ENCODE assay signal across 19 cellular contexts in the genomic region with DNA sequence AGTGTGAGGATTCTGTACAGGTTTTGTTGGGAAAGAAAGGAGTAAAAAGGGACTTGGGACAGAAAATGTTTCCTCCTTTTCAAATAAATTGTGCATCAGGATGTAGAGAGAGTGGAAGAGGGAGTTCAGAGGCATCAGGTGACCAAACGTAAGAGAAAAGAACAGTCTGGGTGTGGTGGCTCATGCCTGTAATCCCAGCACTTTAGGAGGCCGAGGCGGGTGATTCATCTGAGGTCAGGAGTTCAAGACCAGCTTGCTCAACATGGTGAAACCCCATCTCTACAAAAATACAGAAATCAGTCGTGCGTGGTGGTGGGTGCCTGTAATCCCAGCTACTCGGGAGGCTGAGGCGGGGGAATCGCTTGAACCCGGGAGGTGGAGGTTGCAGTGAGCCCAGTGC. TPM values are rescaled to one million over a fixed set of nuclear protein-coding genes. Genes with fewer than 3 reads are reported as not detected.
A peak's percentile ranks its signal among the peaks of the same experiment; 100 is the strongest.
DNase-seq lines count a peak whose midpoint lies in the region; ATAC-seq and TF ChIP-seq lines count a peak whose summit lies in the region.
"Not testable (repeated sequence)": the region's sequence is repeated elsewhere in the genome, so short reads cannot be mapped to it uniquely, and the experiment has no call there.
"Had no signal": no experiment of that assay in that cellular context is flagged by ENCODE, and none has a peak within 500 bp of the region (broad histone marks: within the 10 kb centered on the region; RNA-seq: fewer than 3 reads in every experiment).

No MANE protein-coding gene starts in this region.

- not testable (repeated sequence) for H2AFZ ChIP-seq in mammary epithelial cell (ENCODE audit: low read depth, low read length); fibroblast of lung (ENCODE audit: low read length)

- CTCF ChIA-PET in activated CD8-positive, alpha-beta T cell treated with anti-CD3 and anti-CD28 coated beads for 36 hours (lab: Charles Lee); mammary epithelial cell (lab: Charles Lee; ENCODE audit: low non-redundant PET): not testable (repeated sequence)

- 82% methylated on average over 7 of the region's 9 CpGs for WGBS in mammary epithelial cell (ENCODE audit: low coverage, missing lambda C conversion rate)

- H3K27me3 ChIP-seq in mammary epithelial cell (ENCODE audit: insufficient read depth, low read length); fibroblast of lung (ENCODE audit: control insufficient read depth, insufficient read depth, low read length): not testable (repeated sequence)

- ATAC-seq in activated CD8-positive, alpha-beta T cell treated with anti-CD3 and anti-CD28 coated beads for 36 hours: not testable (repeated sequence)

- not testable (repeated sequence) for BruUV-seq in mammary epithelial cell (replicated peaks; lab: Mats Ljungman, UMichigan)

- H3K36me3 ChIP-seq in mammary epithelial cell (ENCODE audit: insufficient read depth, low read length); fibroblast of lung (ENCODE audit: control insufficient read depth, insufficient read depth, low read length): not testable (repeated sequence)

- H3K9me3 ChIP-seq in mammary epithelial cell (replicated peaks; ENCODE audit: insufficient read depth, low read length); fibroblast of lung (ENCODE audit: control insufficient read depth, insufficient read depth, low read depth, low read length): not testable (repeated sequence)

- H3K79me2 ChIP-seq in mammary epithelial cell (ENCODE audit: insufficient read depth, low read length); fibroblast of lung (ENCODE audit: control insufficient read depth, insufficient read depth, low read length): not testable (repeated sequence)

- H3K36me3 Mint-ChIP-seq in activated CD8-positive, alpha-beta T cell treated with anti-CD3 and anti-CD28 coated beads for 36 hours (ENCODE audit: low read depth): peaks cover 14% of the 10 kb centered on the region

- not testable (repeated sequence) for H3K27ac Mint-ChIP-seq in activated CD8-positive, alpha-beta T cell treated with anti-CD3 and anti-CD28 coated beads for 36 hours

- not testable (repeated sequence) for H3K4me1 Mint-ChIP-seq in activated CD8-positive, alpha-beta T cell treated with anti-CD3 and anti-CD28 coated beads for 36 hours (ENCODE audit: low read depth)

- H3K9me3 Mint-ChIP-seq in activated CD8-positive, alpha-beta T cell treated with anti-CD3 and anti-CD28 coated beads for 36 hours: not testable (repeated sequence)

- H3K27ac ChIP-seq in mammary epithelial cell (ENCODE audit: insufficient read depth, low read depth, low read length); fibroblast of lung (ENCODE audit: insufficient read depth, low read length): not testable (repeated sequence)

- POLR2A ChIA-PET in activated CD8-positive, alpha-beta T cell treated with anti-CD3 and anti-CD28 coated beads for 36 hours (lab: Charles Lee): not testable (repeated sequence)

- not testable (repeated sequence) for TF ChIP-seq CTCF in activated CD8-positive, alpha-beta T cell treated with anti-CD3 and anti-CD28 coated beads for 36 hours (IDR thresholded peaks at IDR 0.05); mammary epithelial cell (conservative IDR thresholded peaks at IDR 0.05 in 1 of 2, IDR thresholded peaks at IDR 0.05 in 1 of 2; ENCODE audit: extremely low read depth in 1 of 2, insufficient read depth in 1 of 2, low read depth in 1 of 2, low read length in 2 of 2); fibroblast of lung (conservative IDR thresholded peaks at IDR 0.05 in 1 of 2, IDR thresholded peaks at IDR 0.05 in 1 of 2; ENCODE audit: low read depth in 1 of 2, low read length in 2 of 2)

- H3K9ac ChIP-seq in mammary epithelial cell (ENCODE audit: insufficient read depth, low read length); fibroblast of lung (ENCODE audit: insufficient read depth, low read length): not testable (repeated sequence)

- H4K20me1 ChIP-seq in mammary epithelial cell (ENCODE audit: insufficient read depth, low read length); fibroblast of lung (ENCODE audit: control insufficient read depth, extremely low read depth, insufficient read depth, low read length): not testable (repeated sequence)

- DNase-seq in Daoy (ENCODE audit: low read depth): peak; percentile 69
- peak; percentile 72 for DNase-seq in M059J (ENCODE audit: low read depth)
- DNase-seq in RPMI7951 (ENCODE audit: low read depth): peak; percentile 18
- peak; percentile 17 for DNase-seq in activated CD8-positive, alpha-beta T cell treated with anti-CD3 and anti-CD28 coated beads for 36 hours
- DNase-seq in mammary epithelial cell: peak; percentile 27
- DNase-seq in fibroblast of lung (ENCODE audit: low read depth in 2 of 2): peak; percentile 65 to 66
- DNase-seq in left kidney (ENCODE audit: low read depth, low spot score): peak; percentile 22
- peak; percentile 44 for DNase-seq in stimulated activated CD8-positive, alpha-beta memory T cell treated with anti-CD3 and anti-CD28 coated beads, Interleukin-4, amount 100 ng/mL, for 48 hours

- not testable (repeated sequence) for H3K4me2 ChIP-seq in mammary epithelial cell (ENCODE audit: insufficient read depth, low read depth, low read length); fibroblast of lung (ENCODE audit: extremely low read depth, insufficient read depth, low read length)

- H3K4me3 Mint-ChIP-seq in activated CD8-positive, alpha-beta T cell treated with anti-CD3 and anti-CD28 coated beads for 36 hours: not testable (repeated sequence)

- dilution Hi-C loops in mammary epithelial cell (cut with HindIII; ENCODE audit: low sequenced_read_pairs): not testable (repeated sequence)

- H3K4me1 ChIP-seq in mammary epithelial cell (ENCODE audit: insufficient read depth, low read length); fibroblast of lung (ENCODE audit: control insufficient read depth, extremely low read depth, insufficient read depth, low read length): not testable (repeated sequence)

- not testable (repeated sequence) for H3K4me3 ChIP-seq in mammary epithelial cell (replicated peaks in 1 of 3; ENCODE audit: insufficient read depth in 1 of 3, low read depth in 2 of 3, low read length in 3 of 3); fibroblast of lung (replicated peaks in 1 of 4; ENCODE audit: control extremely low read depth in 1 of 4, insufficient read depth in 1 of 4, low read depth in 3 of 4, low read length in 4 of 4)

- H3K27me3 Mint-ChIP-seq in activated CD8-positive, alpha-beta T cell treated with anti-CD3 and anti-CD28 coated beads for 36 hours: not testable (repeated sequence)

- in situ Hi-C loops in mammary epithelial cell (cut with MboI; ENCODE audit: low sequenced_read_pairs in 2 of 2): not testable (repeated sequence)

- intact Hi-C loops in activated CD8-positive, alpha-beta T cell treated with anti-CD3 and anti-CD28 coated beads for 36 hours (cut with micrococcal nuclease); mammary epithelial cell (cut with micrococcal nuclease): not testable (repeated sequence)

RNA-seq across cellular contexts. Expression of a gene that starts 12.2 kb away (rescaled TPM):
- not detected in 2 replicates for total RNA-seq in Daoy (2014; rRNA removed; shearing (Covaris generic))
- total RNA-seq in M059J (2014; rRNA removed; shearing (Covaris generic)): not detected in 2 replicates
- total RNA-seq in RPMI7951 (2014; rRNA removed; shearing (Covaris generic)): not detected in 2 replicates
- not detected for total RNA-seq in activated CD8-positive, alpha-beta T cell treated with anti-CD3 and anti-CD28 coated beads for 36 hours
- not detected for total RNA-seq in mammary epithelial cell
- not detected for polyA plus RNA-seq in mammary epithelial cell
- not detected for polyA minus RNA-seq in mammary epithelial cell
- total RNA-seq in fibroblast of lung: not detected in 2 replicates
- polyA plus RNA-seq in fibroblast of lung: not detected in 2 replicates
- 2.0 and 2.1 TPM in 2 replicates for polyA plus RNA-seq in fibroblast of lung (2012)
- not detected in 2 replicates for polyA minus RNA-seq in fibroblast of lung (ENCODE audit: low replicate concordance)
- total RNA-seq: activated CD4-positive, alpha-beta T cell treated with anti-CD3 and anti-CD28 coated beads, Interleukin-2, amount 10 ng/mL, durations not matched to agents 24 days and 14 days; activated T-cell treated with anti-CD3 and anti-CD28 coated beads, Interleukin-2, amount 50 U/mL, for 4 hours; Caco-2; cardiac muscle cell; foreskin keratinocyte; H9; heart right ventricle; suprapubic skin; T-helper 2 cell treated with Interferon-gamma antibody and Interleukin-4, amounts not matched to agents 100 ng/mL and 5 ng/mL, for 36 hours; upper lobe of right lung had no signal
- polyA plus RNA-seq: foreskin keratinocyte, SK-N-SH had no signal

Comparison
In these comparisons a context has a peak if more than half of its experiments do, and no peak if none do; other contexts are left out.
1. DNase-seq: peak in every context shown above with its lines; median percentile 72 in M059J; 69 in Daoy; 66 in fibroblast of lung; 44 in stimulated activated CD8-positive, alpha-beta memory T cell treated with anti-CD3 and anti-CD28 coated beads, Interleukin-4, amount 100 ng/mL, for 48 hours; 27 in mammary epithelial cell; 22 in left kidney; 18 in RPMI7951; 17 in activated CD8-positive, alpha-beta T cell treated with anti-CD3 and anti-CD28 coated beads for 36 hours.